Comparison of ENCODE assay signal across 13 cellular contexts in the genomic region with DNA sequence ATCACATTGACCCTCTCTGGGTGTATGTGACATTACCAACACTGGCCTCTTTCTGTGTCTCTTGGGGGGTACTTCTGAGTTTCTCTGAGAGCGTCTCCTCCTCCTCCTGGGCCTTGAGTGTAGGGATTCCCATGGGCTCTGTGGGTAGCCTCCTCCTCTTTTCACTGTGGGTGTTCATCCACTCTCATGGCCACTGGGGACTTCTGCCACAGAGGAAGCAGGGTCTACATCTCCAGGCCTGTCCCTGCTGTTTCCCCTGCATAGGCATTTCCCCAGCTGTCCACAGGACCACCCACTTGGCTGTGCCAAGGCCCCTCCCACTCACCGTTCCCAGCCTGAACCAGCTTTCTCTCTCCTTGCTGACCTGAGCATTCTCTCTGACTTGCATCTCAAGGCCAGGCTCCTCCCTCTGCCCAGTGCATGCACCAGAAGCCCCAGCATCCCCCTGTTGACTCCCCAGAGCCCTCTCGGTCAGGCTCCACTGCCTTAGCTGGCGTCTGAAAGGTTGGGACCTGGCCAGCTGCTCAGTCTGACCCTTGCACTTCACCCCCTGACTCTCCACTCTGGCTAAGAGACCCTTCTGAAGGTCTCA.
A peak's percentile ranks its signal among the peaks of the same experiment; 100 is the strongest.
DNase-seq lines count a peak whose midpoint lies in the region; TF ChIP-seq lines count a peak whose summit lies in the region.
"Had no signal": no experiment of that assay in that cellular context is flagged by ENCODE, and none has a peak within 500 bp of the region (broad histone marks: within the 10 kb centered on the region; RNA-seq: fewer than 3 reads in every experiment).

No MANE protein-coding gene starts in this region.

- no peak overlapping the region for H3K4me3 Mint-ChIP-seq in H9
- H3K4me3 Mint-ChIP-seq in CD8-positive, alpha-beta memory T cell = no peak overlapping the region
- H3K4me3 Mint-ChIP-seq: CD8-positive, alpha-beta T cell had no signal

- H3K79me1 ChIP-seq in H9 (ENCODE audit: insufficient read depth, low read depth, low read length, poor library complexity, severe bottlenecking) = no peaks in the 10 kb centered on the region

- no peak overlapping the region for H3K14ac ChIP-seq in H9 (ENCODE audit: insufficient read depth, low read length)

- peak overlapping the region in 2 of 11 experiments; percentile 6 to 14; a peak in 2 of 22 replicates for H3K9ac ChIP-seq in BLaER1 treated with 17β-estradiol and CSF1 and Interleukin-3, amounts not matched to agents 10 nM and 100 nM
- H3K9ac ChIP-seq in H9 (ENCODE audit: extremely low read depth, insufficient read length, low read length) = no peak overlapping the region
- H3K9ac ChIP-seq: GM23248 had no signal

- no peak overlapping the region for H2AK5ac ChIP-seq in H9 (ENCODE audit: insufficient read length, low read length)

- H4K91ac ChIP-seq in H9 (ENCODE audit: insufficient read length, low read depth, low read length) = no peak overlapping the region

- H2BK12ac ChIP-seq in H9 (ENCODE audit: insufficient read length, low read depth, low read length) = no peak overlapping the region

- H3K36me3 ChIP-seq in BLaER1 treated with 17β-estradiol and CSF1 and Interleukin-3, amounts not matched to agents 10 nM and 100 nM = no peaks in the 10 kb centered on the region
- H3K36me3 ChIP-seq in thyroid gland = no peaks in the 10 kb centered on the region
- H3K36me3 ChIP-seq in CD8-positive, alpha-beta memory T cell (ENCODE audit: insufficient read depth, low read length) = no peaks in the 10 kb centered on the region

- no peaks in the 10 kb centered on the region; a peak in 1 of 22 replicates for H4K20me1 ChIP-seq in BLaER1 treated with 17β-estradiol and CSF1 and Interleukin-3, amounts not matched to agents 10 nM and 100 nM
- H4K20me1 ChIP-seq in H9 (ENCODE audit: control insufficient read depth, insufficient read depth, insufficient read length) = no peaks in the 10 kb centered on the region

- POLR2A ChIA-PET in CD8-positive, alpha-beta memory T cell (lab: Charles Lee) = no interaction called here

- H3K4ac ChIP-seq in H9 (ENCODE audit: low read depth, low read length) = no peak overlapping the region

- peak; percentile 46 for DNase-seq in H9
- DNase-seq in iPS-NIHi11 (ENCODE audit: low spot score) = peak; percentile 25
- peak; percentile 27 to 76 for DNase-seq in thyroid gland
- DNase-seq in KBM-7 = no peak
- no peak for DNase-seq in CD8-positive, alpha-beta memory T cell
- no peak for DNase-seq in NCI-H774 (lab: John Stamatoyannopoulos, UW)
- DNase-seq: ACHN; CD8-positive, alpha-beta T cell; DMS53; GM23248 had no signal

- in situ Hi-C loops in KBM-7 (cut with MboI; ENCODE audit: low pct_unique_long_range_greater_than_20kb, low sequenced_read_pairs) = no loop called here

- H3K18ac ChIP-seq in H9 (ENCODE audit: insufficient read length, low read depth, low read length) = no peak overlapping the region

- no peak overlapping the region for H2BK20ac ChIP-seq in H9 (ENCODE audit: low read depth, low read length, poor library complexity, severe bottlenecking)

- H3K27ac ChIP-seq in BLaER1 treated with 17β-estradiol and CSF1 and Interleukin-3, amounts not matched to agents 10 nM and 100 nM = peak overlapping the region in 2 of 11 experiments; percentile 27 to 37; a peak in 1 of 22 replicates
- H3K27ac ChIP-seq in H9 (ENCODE audit: insufficient read length, low read depth, low read length) (no peak overlapping the region), thyroid gland (no peak overlapping the region)
- no peak overlapping the region for H3K27ac ChIP-seq in CD8-positive, alpha-beta memory T cell (ENCODE audit: low read depth, low read length)
- H3K27ac ChIP-seq: C4-2B, GM23248 had no signal

- peak overlapping the region; percentile 28 to 94 (median 84) for H3K4me2 ChIP-seq in BLaER1 treated with 17β-estradiol and CSF1 and Interleukin-3, amounts not matched to agents 10 nM and 100 nM
- no peak overlapping the region for H3K4me2 ChIP-seq in H9 (ENCODE audit: insufficient read depth, insufficient read length, low read length)

- H4K5ac ChIP-seq in H9 (ENCODE audit: insufficient read length, low read depth, low read length) = no peak overlapping the region

- peaks cover 0 to 2% (median 0%) of the 10 kb centered on the region in 3 experiments; a peak in 2 of 7 replicates for H3K36me3 Mint-ChIP-seq in H9 (ENCODE audit: insufficient read depth in 1 of 3, low read depth in 3 of 3)
- no peaks in the 10 kb centered on the region for H3K36me3 Mint-ChIP-seq in CD8-positive, alpha-beta memory T cell
- H3K36me3 Mint-ChIP-seq: CD8-positive, alpha-beta T cell had no signal

- H3K27ac Mint-ChIP-seq in H9 = peak overlapping the region in 1 of 3 experiments; percentile 30; a peak in 1 of 7 replicates
- H3K27ac Mint-ChIP-seq in CD8-positive, alpha-beta memory T cell = no peak overlapping the region
- H3K27ac Mint-ChIP-seq: CD8-positive, alpha-beta T cell had no signal

- peaks cover 0 to 8% (median 0%) of the 10 kb centered on the region in 11 experiments; a peak in 2 of 22 replicates for H3K9me3 ChIP-seq in BLaER1 treated with 17β-estradiol and CSF1 and Interleukin-3, amounts not matched to agents 10 nM and 100 nM (replicated peaks in 1 of 11)
- H3K9me3 ChIP-seq in H9 (ENCODE audit: control insufficient read depth, low read depth, low read length) (no peaks in the 10 kb centered on the region), thyroid gland (no peaks in the 10 kb centered on the region)
- no peaks in the 10 kb centered on the region for H3K9me3 ChIP-seq in CD8-positive, alpha-beta memory T cell (ENCODE audit: low read length)

- H3K23ac ChIP-seq in H9 (ENCODE audit: insufficient read length, low read depth, low read length) = no peak overlapping the region

- no peak for TF ChIP-seq CTCF in H9 (conservative IDR thresholded peaks at IDR 0.05)
- no peak for TF ChIP-seq CTCF in thyroid gland (IDR thresholded peaks at IDR 0.05)

- WGBS in H9 (ENCODE audit: extremely low coverage, insufficient read length, low lambda C conversion rate) = no CpG with 5 or more reads among the region's 4 CpGs
- 21 to 31% methylated on average over 4 of the region's 4 CpGs for WGBS in thyroid gland, 2 donors

- H4K8ac ChIP-seq in H9 (replicated peaks; ENCODE audit: insufficient read length, low read depth, low read length) = no peak overlapping the region

- H3K56ac ChIP-seq in H9 (ENCODE audit: insufficient read length, low read depth, low read length) = no peak overlapping the region

- no peak for TF ChIP-seq POLR2A in thyroid gland (IDR thresholded peaks at IDR 0.05)

- H3K27me3 Mint-ChIP-seq in H9 (ENCODE audit: low read depth) = no peaks in the 10 kb centered on the region; the same call in 1 of the 2 replicates
- H3K27me3 Mint-ChIP-seq in CD8-positive, alpha-beta memory T cell = peaks cover 0 to 2% of the 10 kb centered on the region in 2 donors

- no peak overlapping the region for H2BK120ac ChIP-seq in H9 (ENCODE audit: low read depth, low read length, poor library complexity, severe bottlenecking)

- H3T11ph ChIP-seq in H9 (ENCODE audit: low read length) = no peak overlapping the region

- H2BK5ac ChIP-seq in H9 (ENCODE audit: insufficient read length, low read length) = no peak overlapping the region

- CTCF ChIA-PET in CD8-positive, alpha-beta memory T cell (lab: Charles Lee) = no interaction called here

- H3K4me1 Mint-ChIP-seq in H9 = peaks cover 25% of the 10 kb centered on the region in 2 experiments
- H3K4me1 Mint-ChIP-seq in CD8-positive, alpha-beta memory T cell = no peaks in the 10 kb centered on the region

- no peak overlapping the region; a peak in 1 of 20 replicates for H3K4me3 ChIP-seq in BLaER1 treated with 17β-estradiol and CSF1 and Interleukin-3, amounts not matched to agents 10 nM and 100 nM
- no peak overlapping the region for H3K4me3 ChIP-seq in thyroid gland (replicated peaks in 1 of 3)
- H3K4me3 ChIP-seq in CD8-positive, alpha-beta memory T cell (ENCODE audit: low read length) = no peak overlapping the region
- H3K4me3 ChIP-seq: GM23248, K562 had no signal

- intact Hi-C loops in thyroid gland (cut with DNase I) = no loop called here

- no peaks in the 10 kb centered on the region for H3K27me3 ChIP-seq in BLaER1 treated with 17β-estradiol and CSF1 and Interleukin-3, amounts not matched to agents 10 nM and 100 nM
- H3K27me3 ChIP-seq in H9 (ENCODE audit: insufficient read depth, low read length) (no peaks in the 10 kb centered on the region), thyroid gland (no peaks in the 10 kb centered on the region)
- no peaks in the 10 kb centered on the region for H3K27me3 ChIP-seq in CD8-positive, alpha-beta memory T cell (ENCODE audit: insufficient read depth, low read length, poor library complexity, severe bottlenecking)

- H3K23me2 ChIP-seq in H9 (ENCODE audit: insufficient read length, low read depth, low read length, poor library complexity, severe bottlenecking) = no peaks in the 10 kb centered on the region

- H3K4me1 ChIP-seq in BLaER1 treated with 17β-estradiol and CSF1 and Interleukin-3, amounts not matched to agents 10 nM and 100 nM = peaks cover 24 to 70% (median 46%) of the 10 kb centered on the region in 10 experiments
- peaks cover 2% of the 10 kb centered on the region; the same call in 1 of the 2 replicates for H3K4me1 ChIP-seq in H9 (ENCODE audit: insufficient read depth, low read length)
- peaks cover 0 to 4% of the 10 kb centered on the region in 2 donors for H3K4me1 ChIP-seq in thyroid gland
- H3K4me1 ChIP-seq in CD8-positive, alpha-beta memory T cell (ENCODE audit: insufficient read depth, low read length) = no peaks in the 10 kb centered on the region

- no peak overlapping the region for H2AFZ ChIP-seq in H9 (ENCODE audit: low read length)
- H2AFZ ChIP-seq: GM23248 had no signal

- no peaks in the 10 kb centered on the region; a peak in 1 of 5 replicates for H3K9me3 Mint-ChIP-seq in H9
- peaks cover 0 to 9% (median 4%) of the 10 kb centered on the region in 5 donors for H3K9me3 Mint-ChIP-seq in CD8-positive, alpha-beta memory T cell
- H3K9me3 Mint-ChIP-seq: CD8-positive, alpha-beta T cell had no signal

- no peaks in the 10 kb centered on the region for H3K79me2 ChIP-seq in H9 (ENCODE audit: insufficient read depth, low read length)

- H2BK15ac ChIP-seq in H9 (ENCODE audit: low read depth, low read length) = no peak overlapping the region

Comparison
In these comparisons a context has a peak if more than half of its experiments do, and no peak if none do; other contexts are left out.
1. DNase-seq: peak in H9 (single experiment), iPS-NIHi11 (single experiment) and thyroid gland (2 of 2); none in KBM-7 (single experiment), CD8-positive, alpha-beta memory T cell (0 of 5) and NCI-H774 (single experiment).